Comparison of ENCODE assay signal across 9 cellular contexts in the genomic region with DNA sequence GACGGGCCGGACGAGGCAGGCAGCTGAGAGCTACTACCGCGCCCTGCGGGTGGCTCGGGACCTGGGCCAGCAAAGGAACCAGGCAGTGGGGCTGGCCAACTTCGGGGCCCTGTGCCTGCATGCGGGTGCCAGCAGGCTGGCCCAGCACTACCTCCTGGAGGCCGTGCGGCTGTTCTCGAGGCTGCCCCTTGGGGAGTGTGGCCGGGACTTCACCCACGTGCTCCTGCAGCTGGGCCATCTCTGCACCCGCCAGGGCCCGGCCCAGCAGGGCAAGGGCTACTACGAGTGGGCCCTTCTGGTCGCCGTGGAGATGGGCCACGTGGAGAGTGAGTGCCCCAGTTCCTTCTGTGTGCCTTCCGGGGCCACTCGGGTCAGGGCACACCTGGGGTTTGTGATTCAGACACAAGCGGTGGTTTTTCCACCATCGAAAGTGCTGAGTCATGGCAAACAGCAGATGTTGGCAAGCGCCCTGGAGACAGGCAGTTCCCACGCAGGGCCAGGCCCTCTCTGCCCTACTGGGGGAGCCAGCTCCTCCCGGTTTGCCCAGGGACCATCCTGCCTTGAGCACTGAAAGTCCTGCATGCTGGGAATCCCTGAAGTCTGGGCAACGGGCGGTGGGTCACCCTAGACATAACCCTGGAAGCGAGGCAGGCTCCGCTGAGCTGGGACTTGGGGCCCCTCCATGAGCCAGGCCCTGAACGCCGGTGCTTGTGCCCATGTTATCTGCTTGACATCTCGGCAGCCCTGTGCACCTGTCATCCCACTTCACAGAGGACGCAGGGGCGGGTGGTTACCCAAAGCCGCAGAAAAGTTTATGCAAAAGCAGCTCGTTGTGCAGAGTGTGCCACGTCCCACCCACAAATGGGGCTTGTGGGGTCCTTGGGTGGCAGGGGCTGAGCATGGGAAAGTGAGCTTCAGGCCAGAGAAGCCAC. TPM values are rescaled to one million over a fixed set of nuclear protein-coding genes. Genes with fewer than 3 reads are reported as not detected.
A peak's percentile ranks its signal among the peaks of the same experiment; 100 is the strongest.
DNase-seq lines count a peak whose midpoint lies in the region; ATAC-seq, FAIRE-seq and TF ChIP-seq lines count a peak whose summit lies in the region.
"Had no signal": no experiment of that assay in that cellular context is flagged by ENCODE, and none has a peak within 500 bp of the region (broad histone marks: within the 10 kb centered on the region; RNA-seq: fewer than 3 reads in every experiment).

No MANE protein-coding gene starts in this region.

- intact Hi-C loops in activated B cell treated with CpG ODN at 0.5 μM for 24 hours (cut with micrococcal nuclease) = loop anchor here (1.0 to 2.0 kb wide), 6 partner anchors 10 to 212 kb away; partner anchors contain the start of genes ABLIM2, ACOX3 and TRMT44

- H3K27ac Mint-ChIP-seq in activated B cell treated with CpG ODN at 0.5 μM for 24 hours = peak overlapping the region; percentile 89

- FAIRE-seq in bronchial epithelial cell (lab: Jason Lieb, UNC) = no peak

- POLR2A ChIA-PET in activated B cell treated with CpG ODN at 0.5 μM for 24 hours (lab: Charles Lee) = interaction anchor here (0.9 to 6.4 kb wide), 11 partner anchors 9 to 211 kb away, joined by 3 to 123 read pairs (median 8); partner anchors contain the start of genes ACOX3, SH3TC1 and TRMT44

- peaks cover 45% of the 10 kb centered on the region for H3K4me1 Mint-ChIP-seq in activated B cell treated with CpG ODN at 0.5 μM for 24 hours

- H3K27me3 Mint-ChIP-seq in activated B cell treated with CpG ODN at 0.5 μM for 24 hours = no peaks in the 10 kb centered on the region

- DNase-seq in CMK (ENCODE audit: low read depth) = peak; percentile 48
- DNase-seq in HT1080 (ENCODE audit: low read depth) = peak; percentile 66
- DNase-seq in activated B cell treated with CpG ODN at 0.5 μM for 24 hours = peak; percentile 70
- peak; percentile 90 for DNase-seq in bronchial epithelial cell (ENCODE audit: low read depth)
- peak; percentile 64 for DNase-seq in medulla oblongata (ENCODE audit: extremely low spot score)
- peak; percentile 84 for DNase-seq in stimulated activated CD8-positive, alpha-beta memory T cell treated with anti-CD3 and anti-CD28 coated beads, Interleukin-4, amount 100 ng/mL, for 48 hours
- DNase-seq in SKM-1 treated with dmso at 0.1 percent for 144 hours (lab: John Stamatoyannopoulos, UW; ENCODE audit: unreplicated experiment) = no peak

- CTCF ChIA-PET in activated B cell treated with CpG ODN at 0.5 μM for 24 hours (lab: Charles Lee) = interaction anchor here (0.9 to 1.8 kb wide), 4 partner anchors 27 to 52 kb away, joined by 3 to 10 read pairs (median 4); partner anchors contain the start of gene SH3TC1

- H3K4me3 Mint-ChIP-seq in activated B cell treated with CpG ODN at 0.5 μM for 24 hours = peak overlapping the region; percentile 67

- H3K36me3 ChIP-seq in bronchial epithelial cell (ENCODE audit: control insufficient read depth, insufficient read depth, low read length) = peaks cover 52% of the 10 kb centered on the region

- TF ChIP-seq CTCF in activated B cell treated with CpG ODN at 0.5 μM for 24 hours (IDR thresholded peaks at IDR 0.05) = no peak
- TF ChIP-seq CTCF in bronchial epithelial cell (IDR thresholded peaks at IDR 0.05; ENCODE audit: insufficient read depth, low read length, severe bottlenecking) = no peak

- H3K9me3 Mint-ChIP-seq in activated B cell treated with CpG ODN at 0.5 μM for 24 hours = no peaks in the 10 kb centered on the region

- ATAC-seq in GM21390 (IDR thresholded peaks at IDR 0.05; ENCODE audit: unreplicated experiment) (peak; percentile 67), activated B cell treated with CpG ODN at 0.5 μM for 24 hours (ENCODE audit: low read depth) (peak; percentile 74)

- no peak overlapping the region for H3K4me3 ChIP-seq in bronchial epithelial cell (ENCODE audit: low read depth, low read length)
- H3K4me3 ChIP-seq: SJSA1 had no signal

- no peaks in the 10 kb centered on the region for H3K27me3 ChIP-seq in bronchial epithelial cell (ENCODE audit: control insufficient read depth, insufficient read depth, low read length)
- H3K27me3 ChIP-seq: SJSA1 had no signal

- peaks cover 44% of the 10 kb centered on the region for H3K36me3 Mint-ChIP-seq in activated B cell treated with CpG ODN at 0.5 μM for 24 hours (ENCODE audit: low read depth)

RNA-seq across cellular contexts. Expression of gene SH3TC1, which starts 29.5 kb away (rescaled TPM):
- 3.6 and 5.3 TPM in 2 replicates for total RNA-seq in HT1080 (2014; rRNA removed; shearing (Covaris generic))
- 2.2 and 2.9 TPM in 2 replicates for polyA plus RNA-seq in HT1080 (2015; cell fraction: cytosol; rRNA removed)
- 6.6 and 7.6 TPM in 2 replicates for polyA plus RNA-seq in HT1080 (2015; cell fraction: nucleus; rRNA removed)
- total RNA-seq in activated B cell treated with CpG ODN at 0.5 μM for 24 hours = 104 and 135 TPM in 2 replicates
- 32.1 and 33.5 TPM in 2 replicates for total RNA-seq in bronchial epithelial cell

RNA-seq across cellular contexts. Expression of gene HTRA3, which starts 41.0 kb away (rescaled TPM):
- total RNA-seq in HT1080 (2014; rRNA removed; shearing (Covaris generic)) = 0.16 and 0.20 TPM in 2 replicates
- 0.30 and 0.34 TPM in 2 replicates for polyA plus RNA-seq in HT1080 (2015; cell fraction: cytosol; rRNA removed)
- polyA plus RNA-seq in HT1080 (2015; cell fraction: nucleus; rRNA removed) = 0.11 and 0.26 TPM in 2 replicates
- total RNA-seq in activated B cell treated with CpG ODN at 0.5 μM for 24 hours (not detected in 2 replicates), bronchial epithelial cell (under 0.01 and 0.26 TPM in 2 replicates)
